In the genomic region with DNA sequence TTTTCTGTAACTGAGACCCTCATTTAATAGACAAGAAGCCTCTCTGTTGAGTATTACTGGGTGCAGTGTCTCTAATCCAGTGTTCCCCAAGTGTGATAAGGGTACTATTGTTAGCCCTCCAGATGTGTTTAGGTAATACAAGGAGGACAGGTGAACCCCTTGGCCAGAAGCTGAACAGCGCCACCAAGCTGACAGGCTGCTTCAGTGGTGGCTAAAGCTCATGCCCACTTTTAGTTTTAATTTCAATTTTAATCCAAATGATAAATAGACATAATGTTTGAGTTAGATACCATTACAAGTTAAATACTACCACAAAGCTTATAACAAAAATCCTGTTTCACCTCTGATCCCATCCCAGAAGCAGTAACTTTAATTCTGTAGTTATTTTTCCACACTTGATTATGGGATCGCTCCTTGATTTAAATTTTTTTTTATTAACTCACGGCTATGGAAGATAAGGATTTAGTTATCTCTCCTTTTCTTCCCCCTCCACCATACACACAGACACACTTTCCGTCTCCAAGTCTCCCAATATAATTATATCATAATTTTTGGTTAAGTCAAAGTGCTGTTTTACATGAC, we compare ENCODE assay signal across 8 cellular contexts.
DNase-seq lines count a peak whose midpoint lies in the region; ATAC-seq and TF ChIP-seq lines count a peak whose summit lies in the region.

No MANE protein-coding gene starts in this region.

- DNase-seq in NK-92 treated with Interleukin-12 subunit alpha and Interleukin-12 subunit beta, amount 100 ng/mL, for 24 hours (lab: John Stamatoyannopoulos, UW) = peak; percentile 53
- DNase-seq in NK-92 (lab: John Stamatoyannopoulos, UW; ENCODE audit: unreplicated experiment) (no peak), NCI-H345 (lab: John Stamatoyannopoulos, UW) (peak; percentile 59), choroid plexus epithelial cell (ENCODE audit: low read depth) (no peak), retinal pigment epithelial cell (ENCODE audit: low read depth) (no peak)
- DNase-seq in activated CD8-positive, alpha-beta memory T cell treated with anti-CD3 and anti-CD28 coated beads, Interleukin-2, amount 50 U/mL, for 48 hours = no peak

- ATAC-seq in GM18517 (IDR thresholded peaks at IDR 0.05; ENCODE audit: unreplicated experiment) = no peak
- ATAC-seq in HG02763 (IDR thresholded peaks at IDR 0.05; ENCODE audit: unreplicated experiment) = no peak

- TF ChIP-seq CTCF in choroid plexus epithelial cell (conservative IDR thresholded peaks at IDR 0.05; ENCODE audit: low read depth, low read length) (peak; percentile 72), retinal pigment epithelial cell (conservative IDR thresholded peaks at IDR 0.05; ENCODE audit: low read depth, low read length) (peak; percentile 77)

- no peak overlapping the region for H3K4me3 ChIP-seq in choroid plexus epithelial cell (ENCODE audit: low read depth, low read length)
- H3K4me3 ChIP-seq in retinal pigment epithelial cell (ENCODE audit: low read length) = no peak overlapping the region

Comparison
In these comparisons a context has a peak if more than half of its experiments do, and no peak if none do; other contexts are left out.
1. DNase-seq: peak in NK-92 treated with Interleukin-12 subunit alpha and Interleukin-12 subunit beta, amount 100 ng/mL, for 24 hours (single experiment) and NCI-H345 (single experiment); none in NK-92 (single experiment), choroid plexus epithelial cell (single experiment), retinal pigment epithelial cell (single experiment) and activated CD8-positive, alpha-beta memory T cell treated with anti-CD3 and anti-CD28 coated beads, Interleukin-2, amount 50 U/mL, for 48 hours (single experiment).